26 cellular contexts compared by ENCODE assay signal in the genomic region with DNA sequence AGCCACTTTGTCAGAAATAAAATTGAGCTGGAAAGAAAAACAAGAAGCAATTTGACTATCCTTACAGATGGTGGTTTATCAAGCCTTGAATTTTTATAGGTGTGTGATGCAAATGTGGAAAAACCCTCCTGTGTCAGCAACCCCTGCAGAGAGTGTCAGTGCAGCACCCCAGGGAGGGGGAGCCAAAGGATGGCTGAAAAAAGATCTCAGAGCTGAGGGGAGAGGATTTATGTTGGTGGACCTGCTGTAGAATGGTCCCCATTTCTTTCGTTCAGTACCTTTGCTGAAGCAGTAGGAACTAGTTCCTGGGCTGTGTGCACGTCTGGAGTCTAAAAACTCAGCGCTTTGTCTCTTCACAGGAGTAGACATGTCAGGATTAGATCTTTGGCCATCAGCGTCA.
"Had no signal": no experiment of that assay in that cellular context is flagged by ENCODE, and none has a peak within 500 bp of the region (broad histone marks: within the 10 kb centered on the region; RNA-seq: fewer than 3 reads in every experiment).

No MANE protein-coding gene starts in this region.

- DNase-seq: activated CD4-positive, alpha-beta memory T cell treated with anti-CD3 and anti-CD28 coated beads for 36 hours; activated CD4-positive, alpha-beta T cell treated with anti-CD3 and anti-CD28 coated beads for 4 hours; activated CD4-positive, CD25-positive, alpha-beta regulatory T cell; activated naive CD4-positive, alpha-beta T cell treated with anti-CD3 and anti-CD28 coated beads for 36 hours; activated naive CD8-positive, alpha-beta T cell treated with anti-CD3 and anti-CD28 coated beads, Interleukin-2, amount 10 ng/mL, durations not matched to agents 7 days and 5 days; activated T-cell treated with anti-CD3 and anti-CD28 coated beads, Interleukin-2, amount 50 U/mL, for 48 hours; amniotic stem cell; esophagus squamous epithelium; head of caudate nucleus; hypothalamus; left ventricle myocardium superior; mammary epithelial cell; midbrain; natural killer cell; ovary; psoas muscle; spleen; stimulated activated CD4-positive, alpha-beta T cell treated with anti-CD3 and anti-CD28 coated beads, Interleukin-4, amount 100 ng/mL, for 4 hours; stimulated activated naive CD8-positive, alpha-beta T cell treated with anti-CD3 and anti-CD28 coated beads, Interleukin-15, Interleukin-2, amounts not matched to agents 100 U/mL and 50 U/mL, for 24 hours; substantia nigra; tibial artery had no signal

- H3K36me3 ChIP-seq: breast epithelium, esophagus squamous epithelium, gastroesophageal sphincter, neutrophil, ovary, right atrium auricular region, spleen had no signal

- H3K4me3 ChIP-seq: breast epithelium, coronary artery, esophagus squamous epithelium, gastroesophageal sphincter, ovary, psoas muscle, right atrium auricular region, spleen, tibial artery had no signal

- ATAC-seq: gastroesophageal sphincter; left ventricle myocardium superior; natural killer cell; psoas muscle; stimulated activated naive CD8-positive, alpha-beta T cell treated with anti-CD3 and anti-CD28 coated beads, Interleukin-15, Interleukin-2, amounts not matched to agents 100 U/mL and 50 U/mL, for 24 hours had no signal

- H3K4me3 Mint-ChIP-seq: activated CD4-positive, alpha-beta memory T cell treated with anti-CD3 and anti-CD28 coated beads for 36 hours; activated naive CD4-positive, alpha-beta T cell treated with anti-CD3 and anti-CD28 coated beads for 36 hours; activated naive CD8-positive, alpha-beta T cell treated with anti-CD3 and anti-CD28 coated beads, Interleukin-2, amount 10 ng/mL, durations not matched to agents 7 days and 5 days; natural killer cell had no signal

- H3K4me1 ChIP-seq: breast epithelium, psoas muscle, tibial artery had no signal

- H3K9me3 Mint-ChIP-seq: activated CD4-positive, alpha-beta memory T cell treated with anti-CD3 and anti-CD28 coated beads for 36 hours; activated naive CD4-positive, alpha-beta T cell treated with anti-CD3 and anti-CD28 coated beads for 36 hours; activated naive CD8-positive, alpha-beta T cell treated with anti-CD3 and anti-CD28 coated beads, Interleukin-2, amount 10 ng/mL, durations not matched to agents 7 days and 5 days; natural killer cell had no signal

- H3K27ac Mint-ChIP-seq: activated CD4-positive, alpha-beta memory T cell treated with anti-CD3 and anti-CD28 coated beads for 36 hours; activated naive CD4-positive, alpha-beta T cell treated with anti-CD3 and anti-CD28 coated beads for 36 hours; activated naive CD8-positive, alpha-beta T cell treated with anti-CD3 and anti-CD28 coated beads, Interleukin-2, amount 10 ng/mL, durations not matched to agents 7 days and 5 days; natural killer cell had no signal

- H3K27me3 ChIP-seq: breast epithelium, esophagus squamous epithelium, gastroesophageal sphincter, ovary, right atrium auricular region, tibial artery had no signal

- H3K9me3 ChIP-seq: breast epithelium, esophagus squamous epithelium, gastroesophageal sphincter, neutrophil, ovary, psoas muscle, right atrium auricular region, spleen, tibial artery had no signal

- H3K27ac ChIP-seq: breast epithelium, coronary artery, gastroesophageal sphincter, neutrophil, ovary, psoas muscle, right atrium auricular region, spleen, tibial artery had no signal

- H3K36me3 Mint-ChIP-seq: activated CD4-positive, alpha-beta memory T cell treated with anti-CD3 and anti-CD28 coated beads for 36 hours; activated naive CD8-positive, alpha-beta T cell treated with anti-CD3 and anti-CD28 coated beads, Interleukin-2, amount 10 ng/mL, durations not matched to agents 7 days and 5 days; natural killer cell had no signal

- H3K4me1 Mint-ChIP-seq: natural killer cell had no signal
